Comparison of ENCODE assay signal across 6 cellular contexts in the genomic region with DNA sequence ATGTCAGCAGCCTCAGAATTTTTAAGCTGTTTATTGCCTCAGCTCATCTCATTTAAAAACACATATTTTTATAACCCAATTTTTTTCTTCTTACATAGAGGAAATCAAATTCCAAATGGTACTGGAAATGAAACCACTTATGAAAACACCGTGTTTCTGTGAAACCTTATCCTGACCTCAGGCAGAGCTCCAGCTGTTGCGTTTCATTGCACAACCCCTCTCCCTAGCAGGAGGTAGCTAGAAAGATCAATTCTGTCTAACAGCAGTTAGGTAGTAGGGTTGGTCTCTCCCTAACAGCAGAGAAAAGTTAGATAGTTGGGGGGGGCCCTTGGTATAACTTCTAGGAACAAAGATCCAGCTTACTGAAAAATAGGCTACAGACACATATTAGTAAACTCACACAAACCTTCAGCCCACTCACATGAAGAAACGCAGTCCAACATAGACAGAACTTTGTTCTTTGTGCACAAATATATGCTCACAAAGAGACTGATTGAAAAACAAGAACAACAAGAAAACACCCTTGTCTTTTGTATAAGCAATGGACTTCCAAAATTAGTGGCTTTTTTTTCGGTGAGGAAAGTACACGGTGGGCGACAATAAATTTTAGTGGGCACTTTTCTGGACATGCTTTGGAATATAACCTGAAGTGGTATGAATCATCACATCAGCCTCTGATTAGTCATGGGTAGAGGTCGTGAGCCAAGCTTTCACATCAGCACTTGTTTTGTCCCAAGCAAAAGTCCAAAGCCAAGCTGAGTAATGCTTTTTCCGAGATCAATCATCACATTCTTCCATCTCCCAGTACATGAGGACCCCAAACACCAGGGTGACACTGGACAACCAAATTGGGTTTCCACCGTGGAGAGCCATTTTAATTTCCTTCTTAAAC. TPM values are rescaled to one million over a fixed set of nuclear protein-coding genes. Genes with fewer than 3 reads are reported as not detected.
"Had no signal": no experiment of that assay in that cellular context is flagged by ENCODE, and none has a peak within 500 bp of the region (broad histone marks: within the 10 kb centered on the region; RNA-seq: fewer than 3 reads in every experiment).

No MANE protein-coding gene starts in this region.

RNA-seq across cellular contexts. Expression of a gene that starts 21.4 kb away (rescaled TPM):
- total RNA-seq: GM23338, H1, H9, HT-29, IMR-90, K562 had no signal
